Comparison of ENCODE assay signal across 26 cellular contexts in the genomic region with DNA sequence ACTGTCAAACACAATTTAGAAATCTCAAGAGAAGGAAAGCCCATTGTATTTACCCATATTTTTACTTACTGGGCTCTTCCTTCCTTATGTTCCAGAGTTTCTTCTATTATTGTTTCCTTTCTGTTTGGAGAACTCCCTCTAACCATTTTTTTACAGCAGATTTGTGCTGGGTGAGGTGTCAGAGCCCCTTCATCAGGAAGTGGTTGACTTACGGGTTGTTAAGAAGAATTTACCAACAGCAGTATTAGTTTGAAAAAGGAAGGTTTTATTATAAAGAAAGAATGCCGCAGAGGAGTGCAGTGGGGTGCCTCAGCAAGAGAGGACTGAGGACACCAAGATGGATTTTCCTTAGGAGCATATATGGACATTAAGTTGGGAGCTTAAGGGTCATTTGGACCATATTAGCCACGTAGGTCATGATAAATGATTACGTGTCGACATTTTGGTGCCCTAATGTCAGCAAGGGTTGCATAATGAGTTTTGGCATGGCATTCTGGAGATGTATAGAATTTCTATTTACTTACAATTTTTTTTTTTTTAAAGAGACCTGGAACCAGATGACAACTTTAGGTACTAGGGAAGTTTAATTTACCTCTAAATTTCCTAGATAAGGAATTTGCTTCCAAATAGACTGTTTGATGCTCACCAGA. TPM values are rescaled to one million over a fixed set of nuclear protein-coding genes. Genes with fewer than 3 reads are reported as not detected.
DNase-seq lines count a peak whose midpoint lies in the region; ATAC-seq and TF ChIP-seq lines count a peak whose summit lies in the region.
"Had no signal": no experiment of that assay in that cellular context is flagged by ENCODE, and none has a peak within 500 bp of the region (broad histone marks: within the 10 kb centered on the region; RNA-seq: fewer than 3 reads in every experiment).

No MANE protein-coding gene starts in this region.

- ATAC-seq in DND-41 (ENCODE audit: insufficient read depth, low read depth) (peak; percentile 54; the same call in 2 of the 3 replicates), natural killer cell (peak in 2 of 3 donors; percentile 49 to 64), HG02610 (IDR thresholded peaks at IDR 0.05; ENCODE audit: unreplicated experiment) (no peak), GM21526 (IDR thresholded peaks at IDR 0.05; ENCODE audit: low FRiP score, unreplicated experiment) (no peak)
- ATAC-seq: HepG2, T-cell had no signal

- H3K4me3 Mint-ChIP-seq in natural killer cell: peak overlapping the region; percentile 87
- H3K4me3 Mint-ChIP-seq: CD4-positive, CD25-positive, alpha-beta regulatory T cell; H9; HFFc6; T-cell had no signal

- H3K4me3 ChIP-seq in DND-41 (ENCODE audit: low read depth in 1 of 2, low read length in 2 of 2) (no peak overlapping the region), PC-9 (peak overlapping the region; percentile 31; the same call in 1 of the 2 replicates), brain microvascular endothelial cell (ENCODE audit: low read depth, low read length) (no peak overlapping the region)
- H3K4me3 ChIP-seq: GM23248, Peyer's patch had no signal

- H3K27me3 ChIP-seq in DND-41 (ENCODE audit: insufficient read depth, low read length, poor library complexity): peaks cover 30% of the 10 kb centered on the region
- no peaks in the 10 kb centered on the region for H3K27me3 ChIP-seq in PC-9 (ENCODE audit: insufficient read depth, low read depth)
- no peaks in the 10 kb centered on the region for H3K27me3 ChIP-seq in brain microvascular endothelial cell (replicated peaks)
- H3K27me3 ChIP-seq: BE2C, Peyer's patch had no signal

- POLR2A ChIA-PET in PC-9 (lab: Charles Lee; ENCODE audit: unreplicated experiment): no interaction called here

- in situ Hi-C loops in brain microvascular endothelial cell (cut with HindIII; ENCODE audit: low pct_ligation_motif_present, low sequenced_read_pairs): no loop called here

- H3K4me1 Mint-ChIP-seq in natural killer cell: peaks cover 38 to 44% of the 10 kb centered on the region in 2 donors
- H3K4me1 Mint-ChIP-seq: CD4-positive, CD25-positive, alpha-beta regulatory T cell; H9 had no signal

- TF ChIP-seq RAD21 in Ishikawa (IDR thresholded peaks at IDR 0.05; ENCODE audit: low read depth): no peak

- H3K36me3 Mint-ChIP-seq in natural killer cell: peaks cover 1% of the 10 kb centered on the region
- H3K36me3 Mint-ChIP-seq: CD4-positive, CD25-positive, alpha-beta regulatory T cell; T-cell had no signal

- no peak overlapping the region for H3K4me2 ChIP-seq in DND-41 (ENCODE audit: insufficient read depth, low read length)
- peak overlapping the region; percentile 71 for H3K4me2 ChIP-seq in PC-9
- H3K4me2 ChIP-seq: KMS-11 had no signal

- peak overlapping the region; percentile 64 to 85 for H3K27ac Mint-ChIP-seq in natural killer cell
- H3K27ac Mint-ChIP-seq: CD4-positive, CD25-positive, alpha-beta regulatory T cell; H9; HFFc6 had no signal

- H3K27ac ChIP-seq in DND-41 (ENCODE audit: low read length) (no peak overlapping the region), PC-9 (peak overlapping the region; percentile 65), brain microvascular endothelial cell (no peak overlapping the region)
- H3K27ac ChIP-seq: GM23248, KMS-11, Peyer's patch had no signal

- peaks cover 0 to under 1% of the 10 kb centered on the region in 2 donors for H3K9me3 Mint-ChIP-seq in natural killer cell
- H3K9me3 Mint-ChIP-seq: H9, HFFc6 had no signal

- BruUV-seq in PC-9 (replicated peaks; lab: Mats Ljungman, UMichigan): no TSS peak

- H3F3A ChIP-seq in PC-9 (ENCODE audit: insufficient read depth, low read depth): peaks cover 13% of the 10 kb centered on the region

- H3K4me1 ChIP-seq in DND-41 (ENCODE audit: insufficient read depth, low read length): no peaks in the 10 kb centered on the region
- peaks cover 24% of the 10 kb centered on the region for H3K4me1 ChIP-seq in PC-9 (replicated peaks; ENCODE audit: insufficient read depth)
- H3K4me1 ChIP-seq: BE2C, Peyer's patch had no signal

- H3K27me3 Mint-ChIP-seq in natural killer cell (ENCODE audit: low read depth in 2 of 2): no peaks in the 10 kb centered on the region

- H4K20me1 ChIP-seq in DND-41 (ENCODE audit: insufficient read depth, low read length) (no peaks in the 10 kb centered on the region), PC-9 (ENCODE audit: insufficient read depth) (no peaks in the 10 kb centered on the region)

- TF ChIP-seq CTCF in DND-41 (IDR thresholded peaks at IDR 0.05; ENCODE audit: borderline replicate concordance, extremely low read depth, low read length, poor library complexity, severe bottlenecking): no peak
- no peak for TF ChIP-seq CTCF in PC-9 (conservative IDR thresholded peaks at IDR 0.05)
- TF ChIP-seq CTCF in natural killer cell (IDR thresholded peaks at IDR 0.05): no peak
- no peak for TF ChIP-seq CTCF in brain microvascular endothelial cell (IDR thresholded peaks at IDR 0.05; ENCODE audit: low read depth, low read length, missing control alignments)

- DNase-seq in DND-41 (no peak), PC-9 (peak in 1 of 2 experiments; percentile 82), natural killer cell (no peak), brain microvascular endothelial cell (no peak)
- DNase-seq: BE2C; CD4-positive, CD25-positive, alpha-beta regulatory T cell; DMS79 treated with DMSO at 0.1 percent for 48 hours; GM23248; H9; HFFc6; NCI-H1417 treated with DMSO at 0.1 percent for 48 hours; NCI-H187; NCI-H345; NCI-H524; NCI-H774; NK-92 treated with Interleukin-12 subunit alpha and Interleukin-12 subunit beta, amount 100 ng/mL, for 24 hours; Peyer's patch; T-cell had no signal

- H3K36me3 ChIP-seq in DND-41 (ENCODE audit: insufficient read depth, low read length) (no peaks in the 10 kb centered on the region), PC-9 (ENCODE audit: low read depth) (no peaks in the 10 kb centered on the region), brain microvascular endothelial cell (replicated peaks) (no peaks in the 10 kb centered on the region)
- H3K36me3 ChIP-seq: BE2C, Peyer's patch had no signal

- H3K9me2 ChIP-seq in PC-9 (ENCODE audit: insufficient read depth): no peaks in the 10 kb centered on the region

- no peaks in the 10 kb centered on the region for H3K79me2 ChIP-seq in DND-41 (ENCODE audit: insufficient read depth, low read length)
- H3K79me2 ChIP-seq in PC-9 (ENCODE audit: low read depth): no peaks in the 10 kb centered on the region

- CTCF ChIA-PET in PC-9 (lab: Charles Lee): no interaction called here

- H2AFZ ChIP-seq in DND-41 (ENCODE audit: low read depth, low read length) (no peak overlapping the region), PC-9 (peak overlapping the region; percentile 59)
- H2AFZ ChIP-seq: GM23248 had no signal

- H3K9me3 ChIP-seq in DND-41 (ENCODE audit: insufficient read depth, low read length, severe bottlenecking): no peaks in the 10 kb centered on the region
- no peaks in the 10 kb centered on the region for H3K9me3 ChIP-seq in PC-9 (ENCODE audit: insufficient read depth, low read depth)
- H3K9me3 ChIP-seq: BE2C, Peyer's patch had no signal

- no peak for TF ChIP-seq EP300 in Ishikawa (IDR thresholded peaks at IDR 0.05; ENCODE audit: borderline replicate concordance)

- H3K9ac ChIP-seq in DND-41 (ENCODE audit: low read depth, low read length): no peak overlapping the region
- H3K9ac ChIP-seq: GM23248, KMS-11 had no signal

- intact Hi-C loops in PC-9 (cut with micrococcal nuclease; ENCODE audit: unreplicated experiment): no loop called here
- intact Hi-C loops in natural killer cell (cut with micrococcal nuclease): no loop called here

TF ChIP-seq in Ishikawa, 13 proteins besides CTCF, POLR2A, EP300 and RAD21:
- TF ChIP-seq ZBTB7A (IDR thresholded peaks at IDR 0.05; ENCODE audit: low read depth): no peak
- peak; percentile 31; the same call in 1 of the 2 replicates for TF ChIP-seq CEBPB (IDR thresholded peaks at IDR 0.05)

RNA-seq across cellular contexts. Expression of gene TBATA, which starts 6.3 kb away (rescaled TPM):
- total RNA-seq in PC-9 (2021): not detected in 2 replicates
- under 1 TPM in 1 of 3 donors, not detected in 2; 0.16 TPM for total RNA-seq in natural killer cell
- total RNA-seq: A673; CD4-positive, CD25-positive, alpha-beta regulatory T cell; GM23248; H9; HepG2; HFFc6; HT-29; M059J; Peyer's patch; T-cell had no signal

RNA-seq across cellular contexts. Expression of gene SGPL1, which starts 24.2 kb away (rescaled TPM):
- 96.9 and 141 TPM in 2 replicates for total RNA-seq in PC-9 (2021)
- 10 to 100 TPM; 33.7 to 48.4 (median 47.8) TPM for total RNA-seq in natural killer cell

Comparison
In these comparisons a context has a peak if more than half of its experiments do, and no peak if none do; other contexts are left out.
1. ATAC-seq: peak in DND-41 (single experiment) and natural killer cell (2 of 3); none in HG02610 (single experiment) and GM21526 (single experiment).